In the genomic region with DNA sequence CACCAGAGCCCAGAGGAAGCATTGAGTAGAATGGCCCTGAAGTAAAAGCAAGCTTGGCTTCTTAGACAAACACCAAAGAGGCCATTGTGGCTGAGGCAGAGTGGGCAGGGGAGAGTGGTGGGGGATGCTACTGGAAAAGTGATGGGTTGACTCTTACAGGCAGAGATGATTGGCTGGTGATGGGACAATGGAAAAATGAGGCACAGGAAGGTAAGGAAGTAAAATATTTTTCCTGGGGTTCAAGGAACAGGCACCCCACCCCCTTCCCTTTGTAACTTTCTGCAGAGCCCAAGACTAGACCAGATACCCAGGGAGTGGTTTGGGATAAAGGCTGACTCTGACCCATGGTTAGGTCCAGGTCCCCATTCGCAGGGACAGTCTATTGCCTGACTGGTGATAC, we compare ENCODE assay signal across 25 cellular contexts. TPM values are rescaled to one million over a fixed set of nuclear protein-coding genes. Genes with fewer than 3 reads are reported as not detected.
DNase-seq lines count a peak whose midpoint lies in the region; ATAC-seq, FAIRE-seq and TF ChIP-seq lines count a peak whose summit lies in the region.
"Had no signal": no experiment of that assay in that cellular context is flagged by ENCODE, and none has a peak within 500 bp of the region (broad histone marks: within the 10 kb centered on the region; RNA-seq: fewer than 3 reads in every experiment).

No MANE protein-coding gene starts in this region.

- no peak overlapping the region for H2BK120ac ChIP-seq in H1 (replicated peaks; ENCODE audit: low read depth, low read length)

- no peak overlapping the region for H3K56ac ChIP-seq in H1 (replicated peaks; ENCODE audit: insufficient read length, low read depth, low read length)

- POLR2A ChIA-PET in H1 (lab: Charles Lee; ENCODE audit: partially characterized antibody), result interaction anchor here (0.6 to 1.5 kb wide), 2 partner anchors 17 to 66 kb away, joined by 3 read pairs; partner anchors contain the start of gene SENP1

- no peak overlapping the region for H2BK5ac ChIP-seq in H1 (ENCODE audit: low read depth, low read length)

- no peak for TF ChIP-seq EP300 in H1 (IDR thresholded peaks at IDR 0.05; ENCODE audit: borderline replicate concordance in 1 of 2, low read depth in 2 of 2, low read length in 2 of 2)

- no peaks in the 10 kb centered on the region for H3K79me1 ChIP-seq in H1 (ENCODE audit: low read depth, low read length)

- 83% methylated on average over 1 of the region's 1 CpG; no CpG with 5 or more reads in 1 of the 2 experiments for WGBS in H1 (ENCODE audit: extremely low coverage in 1 of 2, insufficient coverage in 1 of 2, insufficient read length in 1 of 2, insufficient replicate concordance in 2 of 2, low coverage in 1 of 2, low lambda C conversion rate in 2 of 2, missing lambda C conversion rate in 1 of 2), 2 experiments

- no peak for TF ChIP-seq RAD21 in H1 (IDR thresholded peaks at IDR 0.05 in 1 of 2, conservative IDR thresholded peaks at IDR 0.05 in 1 of 2; ENCODE audit: low read depth in 2 of 2, low read length in 2 of 2)

- no peak overlapping the region for H3K9ac ChIP-seq in H1 (replicated peaks in 1 of 4; ENCODE audit: extremely low read depth in 1 of 4, low read depth in 3 of 4, low read length in 3 of 4)
- H3K9ac ChIP-seq: BLaER1 had no signal

- H3K23ac ChIP-seq in H1 (ENCODE audit: insufficient read length), result no peak overlapping the region

- no peaks in the 10 kb centered on the region for H3K9me3 Mint-ChIP-seq in memory B cell
- H3K9me3 Mint-ChIP-seq in progenitor cell of endocrine pancreas (ENCODE audit: low read depth), result no peaks in the 10 kb centered on the region
- H3K9me3 Mint-ChIP-seq: CD14-positive monocyte; CD4-positive, alpha-beta memory T cell; CD4-positive, CD25-positive, alpha-beta regulatory T cell; CD8-positive, alpha-beta memory T cell had no signal

- peak overlapping the region; percentile 0 for H3K27ac Mint-ChIP-seq in memory B cell
- H3K27ac Mint-ChIP-seq in progenitor cell of endocrine pancreas, result peak overlapping the region; percentile 59
- H3K27ac Mint-ChIP-seq: CD14-positive monocyte; CD4-positive, CD25-positive, alpha-beta regulatory T cell had no signal

- no peak for TF ChIP-seq POLR2A in H1 (IDR thresholded peaks at IDR 0.05; ENCODE audit: control extremely low read depth in 1 of 2, low read depth in 2 of 2, low read length in 2 of 2)

- CTCF ChIA-PET in H1 (lab: Charles Lee; ENCODE audit: partially characterized antibody), result interaction anchor here (1.0 kb wide), 1 partner anchor 139 kb away, joined by 4 read pairs; no protein-coding TSS in a partner anchor

- H3K36me3 Mint-ChIP-seq in memory B cell (no peaks in the 10 kb centered on the region), progenitor cell of endocrine pancreas (ENCODE audit: insufficient read depth) (peaks cover 3% of the 10 kb centered on the region)

- no peak overlapping the region for H3K18ac ChIP-seq in H1 (ENCODE audit: extremely low read depth, low read length)

- peaks cover 20% of the 10 kb centered on the region for H3K4me1 Mint-ChIP-seq in memory B cell
- H3K4me1 Mint-ChIP-seq in progenitor cell of endocrine pancreas (ENCODE audit: low read depth), result peaks cover 44% of the 10 kb centered on the region

- ATAC-seq in memory B cell (ENCODE audit: low read depth) (no peak), HG02623 (IDR thresholded peaks at IDR 0.05; ENCODE audit: unreplicated experiment) (no peak), HG02588 (IDR thresholded peaks at IDR 0.05; ENCODE audit: unreplicated experiment) (no peak)

- no peak overlapping the region for H3K4me3 ChIP-seq in H1 (ENCODE audit: extremely low read depth in 1 of 4, insufficient read depth in 2 of 4, low read depth in 3 of 4, low read length in 4 of 4)
- H3K4me3 ChIP-seq: BLaER1 had no signal

- H2AK5ac ChIP-seq in H1 (ENCODE audit: low read depth, low read length), result no peak overlapping the region

- peaks cover 0 to 15% (median 9%) of the 10 kb centered on the region in 4 experiments; a peak in 4 of 7 replicates for H3K27me3 ChIP-seq in H1 (replicated peaks in 1 of 4; ENCODE audit: control insufficient read depth in 3 of 4, extremely low read depth in 1 of 4, insufficient read depth in 3 of 4, low read length in 3 of 4)
- H3K27me3 ChIP-seq: BE2C, BLaER1 had no signal

- H2BK20ac ChIP-seq in H1 (ENCODE audit: low read length), result no peak overlapping the region

- H3K9me3 ChIP-seq in H1 (ENCODE audit: insufficient read depth in 2 of 2, low read depth in 1 of 2, low read length in 1 of 2), result no peaks in the 10 kb centered on the region
- H3K9me3 ChIP-seq: BE2C, BLaER1 had no signal

- H3K79me2 ChIP-seq in H1 (ENCODE audit: control insufficient read depth in 1 of 2, insufficient read depth in 2 of 2, low read length in 2 of 2), result no peaks in the 10 kb centered on the region

- no peak overlapping the region for H3K14ac ChIP-seq in H1 (ENCODE audit: insufficient read length)

- H2BK12ac ChIP-seq in H1 (ENCODE audit: low read depth, low read length), result 0 out of 2 replicates have a peak overlapping the region, but pooled peaks have one; percentile 27

- FAIRE-seq in H1 (lab: Jason Lieb, UNC), result no peak
- FAIRE-seq: A204.1, D721Med, G401.6, GM12891, GM19239 had no signal

- peaks cover 2% of the 10 kb centered on the region; the same call in 1 of the 2 replicates for H3K23me2 ChIP-seq in H1 (ENCODE audit: low read depth, low read length)

- H3K4me3 Mint-ChIP-seq in memory B cell (no peak overlapping the region), progenitor cell of endocrine pancreas (ENCODE audit: low read depth) (no peak overlapping the region)
- H3K4me3 Mint-ChIP-seq: CD14-positive monocyte; CD4-positive, alpha-beta memory T cell; CD4-positive, CD25-positive, alpha-beta regulatory T cell; CD8-positive, alpha-beta memory T cell had no signal

- H4K5ac ChIP-seq in H1 (ENCODE audit: insufficient read length, low read depth, low read length), result no peak overlapping the region

- H4K91ac ChIP-seq in H1 (replicated peaks; ENCODE audit: insufficient read length, low read length), result peak overlapping the region; percentile 23

- no peak overlapping the region for H3K27ac ChIP-seq in H1 (ENCODE audit: low read depth, low read length)
- H3K27ac ChIP-seq: BLaER1 had no signal

- DNase-seq in H1 (ENCODE audit: low read depth in 1 of 2, low spot score in 2 of 2), result no peak
- no peak for DNase-seq in memory B cell (ENCODE audit: low spot score in 2 of 2)
- no peak for DNase-seq in progenitor cell of endocrine pancreas (ENCODE audit: low spot score, unreplicated experiment)
- DNase-seq in activated CD4-positive, alpha-beta T cell treated with anti-CD3 and anti-CD28 coated beads, Interleukin-2, amount 50 U/mL, for 48 hours, result no peak
- DNase-seq: 8988T; ACHN; BE2C; C1 segment of cervical spinal cord; Calu3; CD4-positive, alpha-beta memory T cell; CD4-positive, CD25-positive, alpha-beta regulatory T cell; CD8-positive, alpha-beta memory T cell; COR-L47; DMS79 treated with DMSO at 0.1 percent for 48 hours; GF-D8 had no signal

- no peak overlapping the region for H3K4me2 ChIP-seq in H1 (ENCODE audit: insufficient read depth in 1 of 2, low read depth in 2 of 2, low read length in 2 of 2)
- H3K4me2 ChIP-seq: BLaER1 had no signal

- no peaks in the 10 kb centered on the region for H4K20me1 ChIP-seq in H1 (replicated peaks in 1 of 2; ENCODE audit: control insufficient read depth in 1 of 2, insufficient read depth in 2 of 2, low read length in 2 of 2)
- H4K20me1 ChIP-seq: BLaER1 had no signal

- H4K8ac ChIP-seq in H1 (ENCODE audit: extremely low read depth, insufficient read depth, low read length), result no peak overlapping the region

- TF ChIP-seq CTCF in H1 (IDR thresholded peaks at IDR 0.05; ENCODE audit: control extremely low read depth in 1 of 3, insufficient read depth in 1 of 3, low read depth in 1 of 3, low read length in 3 of 3), result no peak
- no peak for TF ChIP-seq CTCF in progenitor cell of endocrine pancreas (IDR thresholded peaks at IDR 0.05; ENCODE audit: unreplicated experiment)

- peaks cover 11 to 17% (median 14%) of the 10 kb centered on the region in 4 experiments for H3K4me1 ChIP-seq in H1 (replicated peaks in 1 of 4; ENCODE audit: control insufficient read depth in 3 of 4, insufficient read depth in 4 of 4, low read length in 3 of 4)
- H3K4me1 ChIP-seq: BE2C, BLaER1 had no signal

- H3K4ac ChIP-seq in H1 (replicated peaks; ENCODE audit: insufficient read length, low read depth, low read length), result no peak overlapping the region

- H3K27me3 Mint-ChIP-seq in memory B cell, result peaks cover 1% of the 10 kb centered on the region
- no peaks in the 10 kb centered on the region for H3K27me3 Mint-ChIP-seq in progenitor cell of endocrine pancreas
- H3K27me3 Mint-ChIP-seq: CD4-positive, alpha-beta memory T cell; CD4-positive, CD25-positive, alpha-beta regulatory T cell; CD8-positive, alpha-beta memory T cell had no signal

- H3K36me3 ChIP-seq in H1 (ENCODE audit: control insufficient read depth in 2 of 4, insufficient read depth in 4 of 4, low read length in 3 of 4), result peaks cover 0 to 5% (median 1%) of the 10 kb centered on the region in 4 experiments; a peak in 1 of 8 replicates
- H3K36me3 ChIP-seq: BE2C had no signal

- H2BK15ac ChIP-seq in H1 (ENCODE audit: low read length), result 0 out of 2 replicates have a peak overlapping the region, but pooled peaks have one; percentile 32

- no peak overlapping the region for H2AFZ ChIP-seq in H1 (ENCODE audit: low read length)

TF ChIP-seq in H1, 55 proteins besides CTCF, POLR2A, EP300 and RAD21 (continues in another document):
- TF ChIP-seq SAP30 (IDR thresholded peaks at IDR 0.05; ENCODE audit: insufficient read depth, insufficient replicate concordance, low read length), result no peak
- TF ChIP-seq HDAC6 (IDR thresholded peaks at IDR 0.05; ENCODE audit: low read depth, low read length), result no peak
- TF ChIP-seq BCL11A (IDR thresholded peaks at IDR 0.05; ENCODE audit: low read depth in 2 of 2, low read length in 2 of 2), result no peak
- TF ChIP-seq CBX8 (IDR thresholded peaks at IDR 0.05; ENCODE audit: borderline replicate concordance, low read depth, low read length), result no peak
- no peak for TF ChIP-seq YY1 (IDR thresholded peaks at IDR 0.05; ENCODE audit: low read depth, low read length)
- TF ChIP-seq FOSL1 (IDR thresholded peaks at IDR 0.05; ENCODE audit: insufficient read depth, low read depth, low read length), result no peak
- TF ChIP-seq RNF2 (IDR thresholded peaks at IDR 0.05; ENCODE audit: borderline replicate concordance, low read depth, low read length, missing control alignments, poor library complexity, severe bottlenecking), result no peak
- TF ChIP-seq JUND (IDR thresholded peaks at IDR 0.05; ENCODE audit: low read length), result no peak

RNA-seq across cellular contexts. Expression of gene COL2A1, which starts 34.9 kb away (rescaled TPM):
- 11.7 and 14.6 TPM in 2 replicates for total RNA-seq in H1 (2021; fragmentation: NEBNext Ultra II Directional; extraction: Animal tissue kit (Norgen Biotek cat#: 25700))
- polyA plus RNA-seq in H1 (2011; rRNA removed), result 4.2 and 8.8 TPM in 2 replicates
- polyA plus RNA-seq in H1 (2011; cell fraction: cytosol; rRNA removed), result 6.4 TPM
- 34.3 TPM for polyA plus RNA-seq in H1 (2011; cell fraction: nucleus; rRNA removed)
- 7.3 to 9.9 TPM (median 8.3 TPM) in 4 replicates for polyA plus RNA-seq in H1 (2012, experiment 1 of 2)
- 8.6 TPM for polyA plus RNA-seq in H1 (2012, experiment 2 of 2)
- 10.3 TPM for polyA plus RNA-seq in H1 (2013, experiment 1 of 2)
- 8.7 TPM for polyA plus RNA-seq in H1 (2013, experiment 2 of 2)
- polyA minus RNA-seq in H1 (2011; rRNA and poly(A)+ RNA removed), result 2.9 and 5.7 TPM in 2 replicates
- polyA minus RNA-seq in H1 (2011; cell fraction: cytosol; rRNA and poly(A)+ RNA removed), result 7.3 TPM
- 7.9 TPM for polyA minus RNA-seq in H1 (2011; cell fraction: nucleus; rRNA and poly(A)+ RNA removed)
- total RNA-seq in progenitor cell of endocrine pancreas, result 424 and 446 TPM in 2 replicates
- total RNA-seq: CD4-positive, alpha-beta memory T cell; CD4-positive, CD25-positive, alpha-beta regulatory T cell; CD8-positive, alpha-beta memory T cell had no signal
- polyA plus RNA-seq: AG04450; CD14-positive monocyte; CD4-positive, alpha-beta memory T cell; CD4-positive, CD25-positive, alpha-beta regulatory T cell; CD8-positive, alpha-beta memory T cell had no signal

Comparison
In these comparisons a context has a peak if more than half of its experiments do, and no peak if none do; other contexts are left out.
1. RNA of gene COL2A1, which starts 34.9 kb away (total RNA-seq): 424 to 446 TPM in progenitor cell of endocrine pancreas; 11.7 to 14.6 TPM in H1; every median in the first group is over 10 times any median in the second.